In genomic region chr20:59214619-59215547, GRCh38 we compare ENCODE assay signal across 25 cellular contexts. TPM values are rescaled to one million over a fixed set of nuclear protein-coding genes. Genes with fewer than 3 reads are reported as not detected.
"Had no signal": no experiment of that assay in that cellular context is flagged by ENCODE, and none has a peak within 500 bp of the region (broad histone marks: within the 10 kb centered on the region; RNA-seq: fewer than 3 reads in every experiment).

No MANE protein-coding gene starts in this region.

- H3K9me3 ChIP-seq: esophagus muscularis mucosa, transverse colon, vagina had no signal

- FAIRE-seq: endothelial cell of umbilical vein, frontal cortex, small intestine had no signal

- H3K27me3 ChIP-seq: brain microvascular endothelial cell, hepatocyte, transverse colon, vagina had no signal

- H3K27ac ChIP-seq: brain microvascular endothelial cell, esophagus muscularis mucosa, hepatocyte, transverse colon, vagina had no signal

- H3K4me1 Mint-ChIP-seq: stimulated activated memory B cell treated with anti-CD40 and anti-IgM and Interleukin-4, amounts not matched to agents 10 μg/mL and 1 μg/mL and 100 μg/mL, for 72 hours had no signal

- DNase-seq: activated CD4-positive, alpha-beta T cell treated with anti-CD3 and anti-CD28 coated beads, Interleukin-2, amount 50 U/mL, for 1 hour; activated CD8-positive, alpha-beta T cell treated with anti-CD3 and anti-CD28 coated beads, Interleukin-2, amount 10 ng/mL, durations not matched to agents 7 days and 5 days; activated gamma-delta T cell treated with Interleukin-2 at 50 U/mL for 16 hours; aorta; brain microvascular endothelial cell; caudate nucleus; effector CD8-positive, alpha-beta T cell; glutamatergic neuron; midbrain; nephron progenitor cell; nucleus accumbens; small intestine; stimulated activated CD4-positive, alpha-beta T cell treated with anti-CD3 and anti-CD28 coated beads, Interleukin-2, amount 100 ng/mL, for 24 hours; T1000; transverse colon had no signal

- H3K27me3 Mint-ChIP-seq: activated naive CD4-positive, alpha-beta T cell treated with anti-CD3 and anti-CD28 coated beads, Interleukin-2, amount 50 U/mL, for 24 hours; stimulated activated memory B cell treated with anti-CD40 and anti-IgM and Interleukin-4, amounts not matched to agents 10 μg/mL and 1 μg/mL and 100 μg/mL, for 72 hours had no signal

- H3K4me3 ChIP-seq: esophagus muscularis mucosa, hepatocyte, transverse colon, vagina had no signal

- ATAC-seq: activated CD8-positive, alpha-beta T cell treated with anti-CD3 and anti-CD28 coated beads, Interleukin-2, amount 10 ng/mL, durations not matched to agents 7 days and 5 days; sciatic nerve; stimulated activated memory B cell treated with anti-CD40 and anti-IgM and Interleukin-4, amounts not matched to agents 10 μg/mL and 1 μg/mL and 100 μg/mL, for 72 hours had no signal

- H3K9me3 Mint-ChIP-seq: activated naive CD4-positive, alpha-beta T cell treated with anti-CD3 and anti-CD28 coated beads, Interleukin-2, amount 50 U/mL, for 24 hours; activated T-helper 1 cell treated with anti-CD3 and anti-CD28 coated beads, Interleukin-12 subunit alpha, Interleukin-12 subunit beta, Interleukin-2, Interleukin-4 antibody, amounts not matched to agents 30 ng/mL and 10 ng/mL and 1 ng/mL, durations not matched to agents 14 hours and 24 hours and 36 hours; dendritic cell treated with granulocyte-macrophage colony-stimulating factor and Interleukin-4, amounts not matched to agents 40 ng/mL and 50 ng/mL, for 4 days; nephron progenitor cell; stimulated activated memory B cell treated with anti-CD40 and anti-IgM and Interleukin-4, amounts not matched to agents 10 μg/mL and 1 μg/mL and 100 μg/mL, for 72 hours had no signal

- H3K36me3 ChIP-seq: brain microvascular endothelial cell, esophagus muscularis mucosa, transverse colon, vagina had no signal

- H3K4me3 Mint-ChIP-seq: activated CD8-positive, alpha-beta T cell treated with anti-CD3 and anti-CD28 coated beads, Interleukin-2, amount 10 ng/mL, durations not matched to agents 7 days and 5 days; activated naive CD4-positive, alpha-beta T cell treated with anti-CD3 and anti-CD28 coated beads, Interleukin-2, amount 50 U/mL, for 24 hours; activated T-helper 1 cell treated with anti-CD3 and anti-CD28 coated beads, Interleukin-12 subunit alpha, Interleukin-12 subunit beta, Interleukin-2, Interleukin-4 antibody, amounts not matched to agents 30 ng/mL and 10 ng/mL and 1 ng/mL, durations not matched to agents 14 hours and 24 hours and 36 hours; dendritic cell treated with granulocyte-macrophage colony-stimulating factor and Interleukin-4, amounts not matched to agents 40 ng/mL and 50 ng/mL, for 4 days; nephron progenitor cell; stimulated activated memory B cell treated with anti-CD40 and anti-IgM and Interleukin-4, amounts not matched to agents 10 μg/mL and 1 μg/mL and 100 μg/mL, for 72 hours had no signal

- H3K4me1 ChIP-seq: esophagus muscularis mucosa, vagina had no signal

- H3K27ac Mint-ChIP-seq: activated CD8-positive, alpha-beta T cell treated with anti-CD3 and anti-CD28 coated beads, Interleukin-2, amount 10 ng/mL, durations not matched to agents 7 days and 5 days; activated naive CD4-positive, alpha-beta T cell treated with anti-CD3 and anti-CD28 coated beads, Interleukin-2, amount 50 U/mL, for 24 hours; activated T-helper 1 cell treated with anti-CD3 and anti-CD28 coated beads, Interleukin-12 subunit alpha, Interleukin-12 subunit beta, Interleukin-2, Interleukin-4 antibody, amounts not matched to agents 30 ng/mL and 10 ng/mL and 1 ng/mL, durations not matched to agents 14 hours and 24 hours and 36 hours; dendritic cell treated with granulocyte-macrophage colony-stimulating factor and Interleukin-4, amounts not matched to agents 40 ng/mL and 50 ng/mL, for 4 days; nephron progenitor cell; stimulated activated memory B cell treated with anti-CD40 and anti-IgM and Interleukin-4, amounts not matched to agents 10 μg/mL and 1 μg/mL and 100 μg/mL, for 72 hours had no signal

RNA-seq across cellular contexts. Expression of gene ZNF831, which starts 51.3 kb away (rescaled TPM):
- total RNA-seq: endothelial cell of umbilical vein, hepatocyte had no signal
